In genomic region chr11:93005239-93005638, GRCh38 we compare ENCODE assay signal across 17 cellular contexts. TPM values are rescaled to one million over a fixed set of nuclear protein-coding genes. Genes with fewer than 3 reads are reported as not detected.
DNase-seq lines count a peak whose midpoint lies in the region; ATAC-seq and TF ChIP-seq lines count a peak whose summit lies in the region.
"Had no signal": no experiment of that assay in that cellular context is flagged by ENCODE, and none has a peak within 500 bp of the region (broad histone marks: within the 10 kb centered on the region; RNA-seq: fewer than 3 reads in every experiment).

No MANE protein-coding gene starts in this region.

- H3K27ac ChIP-seq in epithelial cell of prostate (peak overlapping the region; percentile 45), osteoblast (ENCODE audit: low read depth, low read length) (no peak overlapping the region), stomach (no peak overlapping the region), tibial artery (no peak overlapping the region)
- H3K27ac ChIP-seq: heart right ventricle, left ventricle myocardium inferior, spleen had no signal

- H3K9me3 ChIP-seq in osteoblast (ENCODE audit: low read depth, low read length) = no peaks in the 10 kb centered on the region
- H3K9me3 ChIP-seq in stomach = peaks cover 0 to 3% (median 0%) of the 10 kb centered on the region in 4 donors
- H3K9me3 ChIP-seq in tibial artery = peaks cover 0 to 6% (median 0%) of the 10 kb centered on the region in 3 donors

- no peaks in the 10 kb centered on the region for H3K27me3 ChIP-seq in osteoblast (ENCODE audit: insufficient read depth, low read length)
- H3K27me3 ChIP-seq in stomach = no peaks in the 10 kb centered on the region
- H3K27me3 ChIP-seq in tibial artery = no peaks in the 10 kb centered on the region
- H3K27me3 ChIP-seq: heart right ventricle, spleen had no signal

- H3K36me3 ChIP-seq in osteoblast (ENCODE audit: insufficient read depth, low read length) (no peaks in the 10 kb centered on the region), stomach (no peaks in the 10 kb centered on the region), tibial artery (no peaks in the 10 kb centered on the region)
- H3K36me3 ChIP-seq: heart right ventricle, left ventricle myocardium inferior, spleen had no signal

- no peak overlapping the region for H2AFZ ChIP-seq in osteoblast (ENCODE audit: low read length)

- DNase-seq in GM03348 (ENCODE audit: low spot score) = peak; percentile 36
- peak; percentile 28 for DNase-seq in NCI-H2196 treated with DMSO at 0.1 percent for 48 hours (lab: John Stamatoyannopoulos, UW; ENCODE audit: unreplicated experiment)
- peak; percentile 70 for DNase-seq in epithelial cell of prostate (ENCODE audit: low read depth, low spot score)
- DNase-seq in osteoblast (ENCODE audit: insufficient read length, low spot score, missing footprints) = peak; percentile 50
- DNase-seq in stomach = no peak
- no peak for DNase-seq in left ventricle myocardium superior
- no peak for DNase-seq in tibial artery
- DNase-seq: activated CD4-positive, alpha-beta T cell treated with anti-CD3 and anti-CD28 coated beads, Interleukin-2, amount 50 U/mL, for 4 hours; aorta; CD4-positive, CD25-positive, alpha-beta regulatory T cell; effector memory CD4-positive, alpha-beta T cell; heart right ventricle; left ventricle myocardium inferior; NCI-H524 treated with DMSO at 0.1 percent for 48 hours; RPMI8226; spleen had no signal

- intact Hi-C loops in stomach (cut with DNase I; ENCODE audit: low total_unique reads) = no loop called here
- intact Hi-C loops in left ventricle myocardium superior (cut with micrococcal nuclease) = no loop called here
- intact Hi-C loops in tibial artery (cut with DNase I; ENCODE audit: low total_unique reads) = no loop called here

- 20 to 70% (median 63%) methylated on average over 1 of the region's 1 CpG for WGBS in stomach, 5 donors

- H3K4me3 ChIP-seq in osteoblast (ENCODE audit: insufficient read depth, low read length) = no peak overlapping the region
- H3K4me3 ChIP-seq in stomach = no peak overlapping the region
- H3K4me3 ChIP-seq in tibial artery = no peak overlapping the region
- H3K4me3 ChIP-seq: heart right ventricle, left ventricle myocardium inferior, spleen had no signal

- no peaks in the 10 kb centered on the region for H4K20me1 ChIP-seq in osteoblast (ENCODE audit: insufficient read depth, low read length)

- TF ChIP-seq CTCF in osteoblast (IDR thresholded peaks at IDR 0.05; ENCODE audit: extremely low read depth, low read depth, low read length) = no peak
- TF ChIP-seq CTCF in stomach (IDR thresholded peaks at IDR 0.05) = no peak
- no peak for TF ChIP-seq CTCF in tibial artery (IDR thresholded peaks at IDR 0.05)

- TF ChIP-seq EP300 in stomach (IDR thresholded peaks at IDR 0.05) = no peak

- no peaks in the 10 kb centered on the region for H3K79me2 ChIP-seq in osteoblast (ENCODE audit: insufficient read depth, low read length)

- H3K4me1 ChIP-seq in osteoblast (ENCODE audit: insufficient read depth, low read length) = peaks cover 9% of the 10 kb centered on the region
- no peaks in the 10 kb centered on the region for H3K4me1 ChIP-seq in stomach
- no peaks in the 10 kb centered on the region for H3K4me1 ChIP-seq in tibial artery
- H3K4me1 ChIP-seq: heart right ventricle, left ventricle myocardium inferior, spleen had no signal

- no peak for TF ChIP-seq POLR2A in stomach (IDR thresholded peaks at IDR 0.05)

- no peak overlapping the region for H3K4me2 ChIP-seq in osteoblast (ENCODE audit: insufficient read depth, low read length)

- no peak for ATAC-seq in HG02970 (IDR thresholded peaks at IDR 0.05; ENCODE audit: low FRiP score, unreplicated experiment)
- ATAC-seq in left ventricle myocardium superior = no peak
- ATAC-seq: heart right ventricle had no signal

RNA-seq across cellular contexts. Expression of gene MTNR1B, which starts 35.8 kb away (rescaled TPM):
- total RNA-seq in osteoblast (not detected in 2 replicates), stomach (1 to 10 TPM in 1 of 5 donors, not detected in 4; 1.0 TPM), left ventricle myocardium superior (not detected)
- polyA plus RNA-seq in stomach = not detected
- total RNA-seq: aorta; CD4-positive, CD25-positive, alpha-beta regulatory T cell; heart right ventricle; left ventricle myocardium inferior; spleen had no signal
- polyA plus RNA-seq: aorta; CD4-positive, CD25-positive, alpha-beta regulatory T cell; heart right ventricle; spleen had no signal

Comparison
In these comparisons a context has a peak if more than half of its experiments do, and no peak if none do; other contexts are left out.
1. DNase-seq: peak in GM03348 (single experiment), NCI-H2196 treated with DMSO at 0.1 percent for 48 hours (single experiment), epithelial cell of prostate (single experiment) and osteoblast (single experiment); none in stomach (single experiment), left ventricle myocardium superior (single experiment) and tibial artery (0 of 2).